Comparison of ENCODE assay signal across 8 cellular contexts in genomic region chr4:140152015-140152703, GRCh38. TPM values are rescaled to one million over a fixed set of nuclear protein-coding genes. Genes with fewer than 3 reads are reported as not detected.
DNase-seq lines count a peak whose midpoint lies in the region; ATAC-seq, FAIRE-seq and TF ChIP-seq lines count a peak whose summit lies in the region.

No MANE protein-coding gene starts in this region.

- peak overlapping the region; percentile 72 for H3K27ac Mint-ChIP-seq in activated CD4-positive, alpha-beta T cell treated with anti-CD3 and anti-CD28 coated beads, Interleukin-2, amount 10 ng/mL, durations not matched to agents 24 days and 14 days

- no peaks in the 10 kb centered on the region for H3K36me3 ChIP-seq in colonic mucosa

- H3K4me1 Mint-ChIP-seq in activated CD4-positive, alpha-beta T cell treated with anti-CD3 and anti-CD28 coated beads, Interleukin-2, amount 10 ng/mL, durations not matched to agents 24 days and 14 days, result peaks cover 34% of the 10 kb centered on the region

- no peaks in the 10 kb centered on the region for H3K36me3 Mint-ChIP-seq in activated CD4-positive, alpha-beta T cell treated with anti-CD3 and anti-CD28 coated beads, Interleukin-2, amount 10 ng/mL, durations not matched to agents 24 days and 14 days (ENCODE audit: low read depth)

- no peak for ATAC-seq in HG03135 (IDR thresholded peaks at IDR 0.05; ENCODE audit: unreplicated experiment)

- no peaks in the 10 kb centered on the region for H3K27me3 ChIP-seq in colonic mucosa

- WGBS in lower leg skin, 2 donors, result 1% methylated on average over 48 of the region's 50 CpGs

- no peaks in the 10 kb centered on the region for H3K9me3 ChIP-seq in colonic mucosa

- peak overlapping the region; percentile 79 for H3K4me3 ChIP-seq in colonic mucosa
- peak overlapping the region; percentile 77 for H3K4me3 ChIP-seq in lower leg skin (ENCODE audit: low read depth, poor library complexity, severe bottlenecking)

- H3K27me3 Mint-ChIP-seq in activated CD4-positive, alpha-beta T cell treated with anti-CD3 and anti-CD28 coated beads, Interleukin-2, amount 10 ng/mL, durations not matched to agents 24 days and 14 days, result peaks cover 62% of the 10 kb centered on the region

- H3K27ac ChIP-seq in colonic mucosa, result peak overlapping the region; percentile 99

- peak; percentile 73 for DNase-seq in NCI-H2196 treated with DMSO at 0.1 percent for 48 hours (lab: John Stamatoyannopoulos, UW; ENCODE audit: unreplicated experiment)
- DNase-seq in activated CD4-positive, alpha-beta T cell treated with anti-CD3 and anti-CD28 coated beads, Interleukin-2, amount 10 ng/mL, durations not matched to agents 24 days and 14 days, result peak; percentile 90
- peak; percentile 86 for DNase-seq in colonic mucosa
- peak; percentile 54 to 93 for DNase-seq in lower leg skin (ENCODE audit: low spot score in 2 of 2)
- DNase-seq in stimulated activated CD4-positive, alpha-beta T cell treated with anti-CD3 and anti-CD28 coated beads, Interleukin-4, amount 100 ng/mL, for 4 hours, result peak; percentile 65 to 96
- DNase-seq in D721Med (ENCODE audit: insufficient read length, low spot score), result no peak

- H3K9ac ChIP-seq in colonic mucosa (ENCODE audit: low read depth in 2 of 2, low read length in 2 of 2), result peak overlapping the region; percentile 94 to 97

- H3K9me3 Mint-ChIP-seq in activated CD4-positive, alpha-beta T cell treated with anti-CD3 and anti-CD28 coated beads, Interleukin-2, amount 10 ng/mL, durations not matched to agents 24 days and 14 days, result no peaks in the 10 kb centered on the region

- no peak for TF ChIP-seq POLR2A in lower leg skin (IDR thresholded peaks at IDR 0.05)

- FAIRE-seq in D721Med (lab: Jason Lieb, UNC), result no peak

- H3K4me1 ChIP-seq in colonic mucosa, result no peaks in the 10 kb centered on the region

- TF ChIP-seq CTCF in GM12874 (IDR thresholded peaks at IDR 0.05; ENCODE audit: insufficient read depth, low read depth, low read length), result 0 out of 2 replicates have a peak, but pooled peaks have one; percentile 6
- TF ChIP-seq CTCF in colonic mucosa (IDR thresholded peaks at IDR 0.05), result no peak
- TF ChIP-seq CTCF in lower leg skin (IDR thresholded peaks at IDR 0.05), result no peak
- no peak for TF ChIP-seq CTCF in D721Med (IDR thresholded peaks at IDR 0.05; ENCODE audit: insufficient read depth, missing control alignments)

- peak overlapping the region; percentile 92 for H3K4me3 Mint-ChIP-seq in activated CD4-positive, alpha-beta T cell treated with anti-CD3 and anti-CD28 coated beads, Interleukin-2, amount 10 ng/mL, durations not matched to agents 24 days and 14 days

- intact Hi-C loops in activated CD4-positive, alpha-beta T cell treated with anti-CD3 and anti-CD28 coated beads, Interleukin-2, amount 10 ng/mL, durations not matched to agents 24 days and 14 days (cut with micrococcal nuclease), result loop anchor here (1.0 to 5.0 kb wide), 5 partner anchors 56 to 975 kb away; partner anchors contain the start of genes ELF2 and SETD7
- intact Hi-C loops in colonic mucosa (cut with DNase I), result loop anchor here (5.0 kb wide), 4 partner anchors 85 to 415 kb away; no protein-coding TSS in a partner anchor
- intact Hi-C loops in lower leg skin (cut with DNase I; ENCODE audit: low total_unique reads), result loop anchor here (5.0 to 10.0 kb wide), 2 partner anchors 93 to 420 kb away; no protein-coding TSS in a partner anchor

RNA-seq across cellular contexts. Expression of gene MAML3, which starts 1.8 kb away (rescaled TPM):
- total RNA-seq in activated CD4-positive, alpha-beta T cell treated with anti-CD3 and anti-CD28 coated beads, Interleukin-2, amount 10 ng/mL, durations not matched to agents 24 days and 14 days, result 0.52 and 0.54 TPM in 2 replicates
- total RNA-seq in colonic mucosa (10 to 100 TPM in 1 of 2 donors, 1 to 10 TPM in 1; 9.3 to 10.1 TPM), lower leg skin (10 to 100 TPM; 21.2 to 28.4 (median 22.1) TPM)
